22 cellular contexts compared by ENCODE assay signal in genomic region chr9:132545578-132545977, GRCh38. TPM values are rescaled to one million over a fixed set of nuclear protein-coding genes. Genes with fewer than 3 reads are reported as not detected.
"Had no signal": no experiment of that assay in that cellular context is flagged by ENCODE, and none has a peak within 500 bp of the region (broad histone marks: within the 10 kb centered on the region; RNA-seq: fewer than 3 reads in every experiment).

No MANE protein-coding gene starts in this region.

- H3K4me1 ChIP-seq: psoas muscle had no signal

- H3K9me3 ChIP-seq: esophagus squamous epithelium, psoas muscle had no signal

- H3K36me3 ChIP-seq: brain microvascular endothelial cell, esophagus squamous epithelium had no signal

- H3K4me1 Mint-ChIP-seq: central memory CD8-positive, alpha-beta T cell had no signal

- DNase-seq: activated CD4-positive, alpha-beta T cell treated with anti-CD3 and anti-CD28 coated beads, Interleukin-2, amount 50 U/mL, for 1 hour; activated CD8-positive, alpha-beta memory T cell treated with anti-CD3 and anti-CD28 coated beads for 24 hours; activated gamma-delta T cell treated with Interleukin-2 at 50 U/mL for 16 hours; amniotic stem cell; cortex of kidney; effector CD4-positive, alpha-beta T cell; esophagus squamous epithelium; natural killer cell; occipital lobe; T-helper 9 cell had no signal

- H3K27ac ChIP-seq: brain microvascular endothelial cell, esophagus squamous epithelium, psoas muscle had no signal

- ATAC-seq: activated CD4-positive, CD25-positive, alpha-beta regulatory T cell treated with anti-CD3 and anti-CD28 coated beads, Interleukin-2, amount 50 U/mL, for 24 hours; psoas muscle; sciatic nerve had no signal

- H3K36me3 Mint-ChIP-seq: activated naive CD8-positive, alpha-beta T cell; natural killer cell; type B pancreatic cell had no signal

- H3K27me3 ChIP-seq: brain microvascular endothelial cell had no signal

- H3K27ac Mint-ChIP-seq: activated naive CD8-positive, alpha-beta T cell; natural killer cell; stimulated activated naive CD8-positive, alpha-beta T cell treated with anti-CD3 and anti-CD28 coated beads, Interleukin-15, Interleukin-2, amounts not matched to agents 100 ng/mL and 50 ng/mL, for 24 hours had no signal

- H3K9me3 Mint-ChIP-seq: central memory CD8-positive, alpha-beta T cell; natural killer cell; stimulated activated naive CD8-positive, alpha-beta T cell treated with anti-CD3 and anti-CD28 coated beads, Interleukin-15, Interleukin-2, amounts not matched to agents 100 ng/mL and 50 ng/mL, for 24 hours; type B pancreatic cell had no signal

- H3K4me3 Mint-ChIP-seq: activated naive CD8-positive, alpha-beta T cell; central memory CD8-positive, alpha-beta T cell; natural killer cell; stimulated activated naive CD8-positive, alpha-beta T cell treated with anti-CD3 and anti-CD28 coated beads, Interleukin-15, Interleukin-2, amounts not matched to agents 100 ng/mL and 50 ng/mL, for 24 hours had no signal

- FAIRE-seq: endothelial cell of umbilical vein had no signal

RNA-seq across cellular contexts. Expression of gene BARHL1, which starts 36.8 kb away (rescaled TPM):
- total RNA-seq: endothelial cell of umbilical vein, esophagus squamous epithelium, fibroblast of villous mesenchyme, liver, natural killer cell, occipital lobe, psoas muscle, sciatic nerve, temporal lobe had no signal
- polyA plus RNA-seq: endothelial cell of umbilical vein, liver, psoas muscle had no signal
